ENCODE assay signal across 17 cellular contexts in the genomic region with DNA sequence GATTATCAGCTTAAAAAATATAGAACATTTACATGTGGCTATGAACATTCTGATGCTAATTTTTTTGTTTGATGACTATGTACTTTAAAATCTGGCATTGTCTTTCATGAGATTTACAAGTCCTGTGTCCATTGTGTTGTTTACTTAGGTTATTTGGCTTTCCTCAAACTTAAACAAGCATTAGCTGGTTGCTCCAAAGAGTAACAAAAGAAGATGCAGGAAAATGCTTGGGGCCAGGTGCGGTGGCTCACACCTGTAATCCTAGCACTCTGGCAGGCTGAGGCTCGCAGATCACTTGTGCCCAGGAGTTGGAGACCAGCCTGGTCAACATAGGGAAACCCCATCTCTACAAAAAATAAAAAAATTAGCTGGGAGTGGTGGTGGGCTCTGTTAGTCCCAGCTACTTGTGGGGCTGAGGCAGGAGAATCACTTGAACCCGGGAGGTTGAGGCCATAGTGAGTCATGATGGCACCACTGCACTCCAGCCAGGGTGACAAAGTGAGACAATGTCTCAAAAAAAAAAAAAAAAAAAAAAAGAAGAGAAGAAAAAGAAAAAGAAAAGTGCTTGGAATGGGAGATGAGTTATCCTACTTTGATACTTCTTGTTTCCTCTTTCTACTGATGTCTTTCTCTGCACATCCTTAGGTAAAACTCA. TPM values are rescaled to one million over a fixed set of nuclear protein-coding genes. Genes with fewer than 3 reads are reported as not detected.
A peak's percentile ranks its signal among the peaks of the same experiment; 100 is the strongest.
DNase-seq lines count a peak whose midpoint lies in the region; ATAC-seq and TF ChIP-seq lines count a peak whose summit lies in the region.
"Had no signal": no experiment of that assay in that cellular context is flagged by ENCODE, and none has a peak within 500 bp of the region (broad histone marks: within the 10 kb centered on the region; RNA-seq: fewer than 3 reads in every experiment).

No MANE protein-coding gene starts in this region.

- DNase-seq in NCI-H1436 (lab: John Stamatoyannopoulos, UW), result peak; percentile 38
- no peak for DNase-seq in NCI-H1436 treated with DMSO at 0.1 percent for 48 hours (lab: John Stamatoyannopoulos, UW)
- peak; percentile 82 for DNase-seq in NCI-H2029 treated with DMSO at 0.1 percent for 48 hours (lab: John Stamatoyannopoulos, UW)
- peak; percentile 33 for DNase-seq in WTC11 (ENCODE audit: low spot score)
- DNase-seq in cerebellar cortex (ENCODE audit: low spot score), result no peak
- no peak for DNase-seq in SKM-1 (lab: John Stamatoyannopoulos, UW; ENCODE audit: unreplicated experiment)
- DNase-seq: ACHN; activated CD4-positive, alpha-beta T cell treated with anti-CD3 and anti-CD28 coated beads, Interleukin-2, amount 50 U/mL, for 48 hours; activated effector memory CD4-positive, alpha-beta T cell treated with Interleukin-2 at 50 U/mL for 16 hours; dorsolateral prefrontal cortex; midbrain; NCI-H226; pancreas; Peyer's patch; thyroid gland had no signal

- H3K4me1 Mint-ChIP-seq in WTC11, result peaks cover 66% of the 10 kb centered on the region

- no peaks in the 10 kb centered on the region for H3K36me3 ChIP-seq in parathyroid adenoma (ENCODE audit: control insufficient read depth, insufficient read depth, low read length)
- H3K36me3 ChIP-seq: pancreas, Peyer's patch, thyroid gland had no signal

- peaks cover 7% of the 10 kb centered on the region for H3K79me2 ChIP-seq in parathyroid adenoma

- CTCF ChIA-PET in WTC11 (lab: Charles Lee), result interaction anchor here (1.0 to 1.5 kb wide), 2 partner anchors 15 to 114 kb away, joined by 3 to 5 read pairs; no protein-coding TSS in a partner anchor

- H3K27me3 Mint-ChIP-seq in WTC11 (ENCODE audit: low read depth), result no peaks in the 10 kb centered on the region

- no peaks in the 10 kb centered on the region for H3K9me3 ChIP-seq in parathyroid adenoma (ENCODE audit: control insufficient read depth, low read length)
- H3K9me3 ChIP-seq: pancreas, Peyer's patch, thyroid gland had no signal

- H3K9ac ChIP-seq in parathyroid adenoma, result no peak overlapping the region

- H3K27ac ChIP-seq in parathyroid adenoma, result peak overlapping the region; percentile 88
- H3K27ac ChIP-seq: dorsolateral prefrontal cortex, pancreas had no signal

- H3K4me1 ChIP-seq in parathyroid adenoma, result peaks cover 33% of the 10 kb centered on the region
- H3K4me1 ChIP-seq: Peyer's patch had no signal

- POLR2A ChIA-PET in WTC11 (lab: Charles Lee), result no interaction called here

- ATAC-seq in WTC11 (peak; percentile 83), HG03432 (IDR thresholded peaks at IDR 0.05; ENCODE audit: unreplicated experiment) (no peak)

- H3K4me3 ChIP-seq in parathyroid adenoma (ENCODE audit: low read depth, low read length), result no peak overlapping the region
- H3K4me3 ChIP-seq: dorsolateral prefrontal cortex, pancreas, Peyer's patch, thyroid gland had no signal

- no peaks in the 10 kb centered on the region for H3K9me3 Mint-ChIP-seq in WTC11

- peak overlapping the region; percentile 78 for H2AFZ ChIP-seq in parathyroid adenoma

- peak overlapping the region; percentile 46 for H3K4me2 ChIP-seq in parathyroid adenoma (ENCODE audit: low read length)

- peak overlapping the region; percentile 10; the same call in 1 of the 2 replicates for H3K4me3 Mint-ChIP-seq in WTC11

- TF ChIP-seq CTCF in WTC11 (IDR thresholded peaks at IDR 0.05) (no peak), parathyroid adenoma (IDR thresholded peaks at IDR 0.05) (no peak)

- peak overlapping the region; percentile 46 for H3K27ac Mint-ChIP-seq in WTC11

- no peaks in the 10 kb centered on the region for H3K27me3 ChIP-seq in parathyroid adenoma (ENCODE audit: control insufficient read depth, insufficient read depth, low read length)
- H3K27me3 ChIP-seq: dorsolateral prefrontal cortex, pancreas, Peyer's patch, thyroid gland had no signal

- H3K36me3 Mint-ChIP-seq in WTC11, result no peaks in the 10 kb centered on the region

TF ChIP-seq in WTC11, 78 proteins besides CTCF, POLR2A, EP300 and RAD21:
- TF ChIP-seq HMGA2 (CRISPR knock-in tag; IDR thresholded peaks at IDR 0.05) (no peak), ZNF219 (CRISPR knock-in tag; IDR thresholded peaks at IDR 0.05; ENCODE audit: borderline replicate concordance) (no peak), JUN (CRISPR knock-in tag; IDR thresholded peaks at IDR 0.05) (no peak), MXD4 (CRISPR knock-in tag; IDR thresholded peaks at IDR 0.05; ENCODE audit: borderline replicate concordance) (no peak), KAT7 (CRISPR knock-in tag; IDR thresholded peaks at IDR 0.05; ENCODE audit: borderline replicate concordance) (no peak)
- TF ChIP-seq, protein P1, sequence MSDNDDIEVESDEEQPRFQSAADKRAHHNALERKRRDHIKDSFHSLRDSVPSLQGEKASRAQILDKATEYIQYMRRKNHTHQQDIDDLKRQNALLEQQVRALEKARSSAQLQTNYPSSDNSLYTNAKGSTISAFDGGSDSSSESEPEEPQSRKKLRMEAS (CRISPR knock-in tag; IDR thresholded peaks at IDR 0.05), result no peak
- TF ChIP-seq, protein P2, sequence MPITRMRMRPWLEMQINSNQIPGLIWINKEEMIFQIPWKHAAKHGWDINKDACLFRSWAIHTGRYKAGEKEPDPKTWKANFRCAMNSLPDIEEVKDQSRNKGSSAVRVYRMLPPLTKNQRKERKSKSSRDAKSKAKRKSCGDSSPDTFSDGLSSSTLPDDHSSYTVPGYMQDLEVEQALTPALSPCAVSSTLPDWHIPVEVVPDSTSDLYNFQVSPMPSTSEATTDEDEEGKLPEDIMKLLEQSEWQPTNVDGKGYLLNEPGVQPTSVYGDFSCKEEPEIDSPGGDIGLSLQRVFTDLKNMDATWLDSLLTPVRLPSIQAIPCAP (CRISPR knock-in tag; IDR thresholded peaks at IDR 0.05), result no peak
- TF ChIP-seq, protein P3, sequence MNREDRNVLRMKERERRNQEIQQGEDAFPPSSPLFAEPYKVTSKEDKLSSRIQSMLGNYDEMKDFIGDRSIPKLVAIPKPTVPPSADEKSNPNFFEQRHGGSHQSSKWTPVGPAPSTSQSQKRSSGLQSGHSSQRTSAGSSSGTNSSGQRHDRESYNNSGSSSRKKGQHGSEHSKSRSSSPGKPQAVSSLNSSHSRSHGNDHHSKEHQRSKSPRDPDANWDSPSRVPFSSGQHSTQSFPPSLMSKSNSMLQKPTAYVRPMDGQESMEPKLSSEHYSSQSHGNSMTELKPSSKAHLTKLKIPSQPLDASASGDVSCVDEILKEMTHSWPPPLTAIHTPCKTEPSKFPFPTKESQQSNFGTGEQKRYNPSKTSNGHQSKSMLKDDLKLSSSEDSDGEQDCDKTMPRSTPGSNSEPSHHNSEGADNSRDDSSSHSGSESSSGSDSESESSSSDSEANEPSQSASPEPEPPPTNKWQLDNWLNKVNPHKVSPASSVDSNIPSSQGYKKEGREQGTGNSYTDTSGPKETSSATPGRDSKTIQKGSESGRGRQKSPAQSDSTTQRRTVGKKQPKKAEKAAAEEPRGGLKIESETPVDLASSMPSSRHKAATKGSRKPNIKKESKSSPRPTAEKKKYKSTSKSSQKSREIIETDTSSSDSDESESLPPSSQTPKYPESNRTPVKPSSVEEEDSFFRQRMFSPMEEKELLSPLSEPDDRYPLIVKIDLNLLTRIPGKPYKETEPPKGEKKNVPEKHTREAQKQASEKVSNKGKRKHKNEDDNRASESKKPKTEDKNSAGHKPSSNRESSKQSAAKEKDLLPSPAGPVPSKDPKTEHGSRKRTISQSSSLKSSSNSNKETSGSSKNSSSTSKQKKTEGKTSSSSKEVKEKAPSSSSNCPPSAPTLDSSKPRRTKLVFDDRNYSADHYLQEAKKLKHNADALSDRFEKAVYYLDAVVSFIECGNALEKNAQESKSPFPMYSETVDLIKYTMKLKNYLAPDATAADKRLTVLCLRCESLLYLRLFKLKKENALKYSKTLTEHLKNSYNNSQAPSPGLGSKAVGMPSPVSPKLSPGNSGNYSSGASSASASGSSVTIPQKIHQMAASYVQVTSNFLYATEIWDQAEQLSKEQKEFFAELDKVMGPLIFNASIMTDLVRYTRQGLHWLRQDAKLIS (CRISPR knock-in tag; IDR thresholded peaks at IDR 0.05; ENCODE audit: borderline replicate concordance), result no peak

RNA-seq across cellular contexts. Expression of a gene that starts 39.7 kb away (rescaled TPM):
- 52.3 to 71.8 TPM (median 71.0 TPM) in 3 replicates for total RNA-seq in WTC11 (2021)

Comparison
In these comparisons a context has a peak if more than half of its experiments do, and no peak if none do; other contexts are left out.
1. DNase-seq: peak in NCI-H1436 (single experiment), NCI-H2029 treated with DMSO at 0.1 percent for 48 hours (single experiment) and WTC11 (single experiment); none in NCI-H1436 treated with DMSO at 0.1 percent for 48 hours (single experiment), cerebellar cortex (single experiment) and SKM-1 (single experiment).